ENCODE assay signal across 8 cellular contexts in the genomic region with DNA sequence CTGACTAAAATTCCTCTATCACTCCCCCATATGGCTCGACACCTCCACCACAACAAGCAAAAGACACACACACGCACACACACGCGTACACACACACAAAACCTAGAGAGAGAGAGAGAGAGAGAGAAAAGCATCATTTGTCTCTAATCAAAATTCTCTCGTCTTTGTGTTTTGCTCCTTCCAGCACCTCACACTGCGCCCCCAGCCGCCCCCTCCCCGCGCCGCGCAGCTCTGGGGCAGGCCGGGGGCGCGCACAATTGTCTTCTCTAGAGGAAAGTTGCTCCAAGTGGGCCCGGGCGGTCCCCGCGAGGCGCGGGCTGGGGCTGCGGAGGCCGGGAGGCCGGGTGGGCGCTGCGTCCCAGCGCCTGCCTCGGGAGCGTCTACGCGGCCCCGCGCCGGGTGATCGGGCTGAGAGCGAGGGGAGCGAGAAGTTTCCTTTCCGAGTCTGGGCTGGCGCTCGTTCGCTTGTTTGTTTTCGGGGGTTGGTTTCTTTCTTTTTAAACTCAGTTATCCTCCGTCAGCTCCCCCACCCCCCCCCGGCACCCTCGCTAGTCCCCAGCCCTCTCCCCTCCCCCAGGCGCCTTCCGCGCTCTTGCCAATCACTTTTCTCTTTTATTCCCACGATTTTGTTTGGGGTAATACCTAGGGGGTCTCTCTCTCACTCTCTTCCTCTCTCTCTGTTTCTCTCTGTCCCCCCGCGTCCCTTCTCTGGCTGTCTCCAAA. TPM values are rescaled to one million over a fixed set of nuclear protein-coding genes. Genes with fewer than 3 reads are reported as not detected.
DNase-seq lines count a peak whose midpoint lies in the region; ATAC-seq, FAIRE-seq and TF ChIP-seq lines count a peak whose summit lies in the region.

No MANE protein-coding gene starts in this region.

- peaks cover 21% of the 10 kb centered on the region for H3F3A ChIP-seq in smooth muscle cell (ENCODE audit: low read depth)

- peaks cover 4% of the 10 kb centered on the region for H3K36me3 Mint-ChIP-seq in astrocyte (ENCODE audit: low read depth, unreplicated experiment)

- H3K9me3 Mint-ChIP-seq in astrocyte (ENCODE audit: unreplicated experiment): peaks cover 2% of the 10 kb centered on the region

- peaks cover 39% of the 10 kb centered on the region for H3K4me1 Mint-ChIP-seq in astrocyte (ENCODE audit: low read depth, unreplicated experiment)

- WGBS in smooth muscle cell (ENCODE audit: low lambda C conversion rate): 1% methylated on average over 34 of the region's 50 CpGs

- H3K4me3 Mint-ChIP-seq in astrocyte (ENCODE audit: unreplicated experiment): peak overlapping the region; percentile 94

- H3K79me2 ChIP-seq in astrocyte (ENCODE audit: insufficient read depth, low read length) (peaks cover 62% of the 10 kb centered on the region), smooth muscle cell (ENCODE audit: low read depth) (peaks cover 91% of the 10 kb centered on the region)

- H3K4me3 ChIP-seq in GM12864 (ENCODE audit: low read depth, low read length): peak overlapping the region; percentile 65
- H3K4me3 ChIP-seq in astrocyte (ENCODE audit: insufficient read depth, low read depth, low read length): peak overlapping the region; percentile 73
- peak overlapping the region; percentile 82 for H3K4me3 ChIP-seq in smooth muscle cell

- peak overlapping the region; percentile 98 for H3K9ac ChIP-seq in astrocyte (ENCODE audit: low read length)
- H3K9ac ChIP-seq in smooth muscle cell (ENCODE audit: low read depth): peak overlapping the region; percentile 98

- no peaks in the 10 kb centered on the region for H3K27me3 Mint-ChIP-seq in astrocyte (ENCODE audit: low read depth, unreplicated experiment)

- H2AFZ ChIP-seq in astrocyte (ENCODE audit: low read depth, low read length): peak overlapping the region; percentile 8
- H2AFZ ChIP-seq in smooth muscle cell (ENCODE audit: low read depth): no peak overlapping the region

- H3K27ac Mint-ChIP-seq in astrocyte (ENCODE audit: unreplicated experiment): peak overlapping the region; percentile 96

- H3K9me3 ChIP-seq in astrocyte (ENCODE audit: insufficient read depth, low read depth, low read length) (no peaks in the 10 kb centered on the region), smooth muscle cell (replicated peaks; ENCODE audit: low read depth) (no peaks in the 10 kb centered on the region)

- ATAC-seq in HG03045 (IDR thresholded peaks at IDR 0.05; ENCODE audit: unreplicated experiment) (no peak), GM21528 (IDR thresholded peaks at IDR 0.05; ENCODE audit: low FRiP score, unreplicated experiment) (no peak)

- DNase-seq in GM12864 (ENCODE audit: low read depth) (no peak), NOMO-1 treated with dmso at 0.1 percent for 144 hours (lab: John Stamatoyannopoulos, UW; ENCODE audit: unreplicated experiment) (peak; percentile 42), astrocyte (ENCODE audit: low read depth) (peak; percentile 73), inferior parietal cortex (ENCODE audit: extremely low spot score) (peak; percentile 49), smooth muscle cell (lab: John Stamatoyannopoulos, UW; ENCODE audit: unreplicated experiment) (no peak), mesenteric fat pad (ENCODE audit: low spot score) (no peak)

- FAIRE-seq in astrocyte (lab: Jason Lieb, UNC): no peak

- H3K4me1 ChIP-seq in astrocyte (ENCODE audit: insufficient read depth, low read length): peaks cover 54% of the 10 kb centered on the region
- peaks cover 46% of the 10 kb centered on the region for H3K4me1 ChIP-seq in smooth muscle cell (ENCODE audit: low read depth)

- H3K36me3 ChIP-seq in astrocyte (ENCODE audit: insufficient read depth, low read length) (no peaks in the 10 kb centered on the region), smooth muscle cell (ENCODE audit: low read depth) (no peaks in the 10 kb centered on the region)

- peak overlapping the region; percentile 98 for H3K4me2 ChIP-seq in astrocyte (ENCODE audit: low read length)
- H3K4me2 ChIP-seq in smooth muscle cell: peak overlapping the region; percentile 91

- no peak for TF ChIP-seq CTCF in GM12864 (IDR thresholded peaks at IDR 0.05; ENCODE audit: low read depth, low read length, missing control alignments)
- no peak for TF ChIP-seq CTCF in astrocyte (IDR thresholded peaks at IDR 0.05; ENCODE audit: insufficient read depth, low read depth, low read length)
- TF ChIP-seq CTCF in smooth muscle cell (IDR thresholded peaks at IDR 0.05; ENCODE audit: borderline replicate concordance, insufficient read depth, poor library complexity, severe bottlenecking): no peak

- peak overlapping the region; percentile 99 for H3K27ac ChIP-seq in astrocyte (ENCODE audit: low read depth, low read length)
- peak overlapping the region; percentile 98 for H3K27ac ChIP-seq in smooth muscle cell (ENCODE audit: low read depth)

- H3K27me3 ChIP-seq in astrocyte (ENCODE audit: insufficient read depth, low read length) (peaks cover 9% of the 10 kb centered on the region), smooth muscle cell (ENCODE audit: low read depth) (no peaks in the 10 kb centered on the region)

- peaks cover 19% of the 10 kb centered on the region for H4K20me1 ChIP-seq in astrocyte (ENCODE audit: insufficient read depth, low read length)
- peaks cover 44% of the 10 kb centered on the region for H4K20me1 ChIP-seq in smooth muscle cell (ENCODE audit: low read depth)

RNA-seq across cellular contexts. Expression of gene ZEB2, which starts 4.1 kb away (rescaled TPM):
- total RNA-seq in astrocyte (84.9 and 90.9 TPM in 2 replicates), smooth muscle cell (148 and 158 TPM in 2 replicates), mesenteric fat pad (329 TPM)
- 50.8 and 67.5 TPM in 2 replicates for polyA plus RNA-seq in smooth muscle cell

Comparison
In these comparisons a context has a peak if more than half of its experiments do, and no peak if none do; other contexts are left out.
1. DNase-seq: peak in NOMO-1 treated with dmso at 0.1 percent for 144 hours (single experiment), astrocyte (single experiment) and inferior parietal cortex (single experiment); none in GM12864 (single experiment), smooth muscle cell (single experiment) and mesenteric fat pad (single experiment).
2. Peak in every context shown above with its lines, with median percentiles within 50 percentile points of each other: H3K4me3 ChIP-seq.